1 cellular context compared by ENCODE assay signal in genomic region chr1:12524266-12524665, GRCh38.
TF ChIP-seq lines count a peak whose summit lies in the region.

No MANE protein-coding gene starts in this region.

TF ChIP-seq in K562, 482 proteins besides CTCF, POLR2A, EP300 and RAD21 (continued from another document):
- TF ChIP-seq ADNP (tag; IDR thresholded peaks at IDR 0.05): 0 out of 2 replicates have a peak, but pooled peaks have one; percentile 26
- no peak for TF ChIP-seq RB1 (IDR thresholded peaks at IDR 0.05; ENCODE audit: low read depth)
- TF ChIP-seq E2F3 (CRISPR knock-in tag; IDR thresholded peaks at IDR 0.05): no peak
- TF ChIP-seq TBP (optimal IDR thresholded peaks at IDR 0.05; ENCODE audit: low read depth, low read length): no peak
- no peak for TF ChIP-seq THRAP3 (IDR thresholded peaks at IDR 0.05; ENCODE audit: borderline replicate concordance)
- TF ChIP-seq NFE2L1 (tag; IDR thresholded peaks at IDR 0.05; ENCODE audit: borderline replicate concordance, low read depth): no peak
- no peak for TF ChIP-seq JUNB (CRISPR knock-in tag; conservative IDR thresholded peaks at IDR 0.05)
- TF ChIP-seq ETS2 (tag; IDR thresholded peaks at IDR 0.05; ENCODE audit: borderline replicate concordance, poor library complexity, severe bottlenecking): no peak
- no peak for TF ChIP-seq ZNF57 (CRISPR knock-in tag; IDR thresholded peaks at IDR 0.05)
- no peak for TF ChIP-seq HOMEZ (CRISPR knock-in tag; IDR thresholded peaks at IDR 0.05)
- TF ChIP-seq ZNF766 (CRISPR knock-in tag; conservative IDR thresholded peaks at IDR 0.05): no peak
- TF ChIP-seq THRA (IDR thresholded peaks at IDR 0.05): no peak
- no peak for TF ChIP-seq ZHX1 (conservative IDR thresholded peaks at IDR 0.05; ENCODE audit: low read length)
- TF ChIP-seq ZBTB12 (CRISPR knock-in tag; IDR thresholded peaks at IDR 0.05): no peak
- no peak for TF ChIP-seq PHTF2 (CRISPR knock-in tag; IDR thresholded peaks at IDR 0.05)
- peak; percentile 44; the same call in 1 of the 2 replicates for TF ChIP-seq HDAC2 (IDR thresholded peaks at IDR 0.05)
- TF ChIP-seq CBX3 (IDR thresholded peaks at IDR 0.05; ENCODE audit: borderline replicate concordance in 1 of 2, low read length in 2 of 2): 0 out of 3 replicates have a peak, but pooled peaks of 1 of the 2 experiments have one; percentile 27
- TF ChIP-seq NR4A1 (CRISPR knock-in tag; IDR thresholded peaks at IDR 0.05): no peak
- no peak for TF ChIP-seq NR4A1 (tag; IDR thresholded peaks at IDR 0.05)
- no peak for TF ChIP-seq RFX1 (IDR thresholded peaks at IDR 0.05)
- no peak for TF ChIP-seq ERF (CRISPR knock-in tag; IDR thresholded peaks at IDR 0.05)
- peak; percentile 100 for TF ChIP-seq ZNF146 (CRISPR knock-in tag; IDR thresholded peaks at IDR 0.05; ENCODE audit: unreplicated experiment)
- no peak for TF ChIP-seq ZNF175 (CRISPR knock-in tag; IDR thresholded peaks at IDR 0.05; ENCODE audit: low read depth)
